Comparison of ENCODE assay signal across 10 cellular contexts in the genomic region with DNA sequence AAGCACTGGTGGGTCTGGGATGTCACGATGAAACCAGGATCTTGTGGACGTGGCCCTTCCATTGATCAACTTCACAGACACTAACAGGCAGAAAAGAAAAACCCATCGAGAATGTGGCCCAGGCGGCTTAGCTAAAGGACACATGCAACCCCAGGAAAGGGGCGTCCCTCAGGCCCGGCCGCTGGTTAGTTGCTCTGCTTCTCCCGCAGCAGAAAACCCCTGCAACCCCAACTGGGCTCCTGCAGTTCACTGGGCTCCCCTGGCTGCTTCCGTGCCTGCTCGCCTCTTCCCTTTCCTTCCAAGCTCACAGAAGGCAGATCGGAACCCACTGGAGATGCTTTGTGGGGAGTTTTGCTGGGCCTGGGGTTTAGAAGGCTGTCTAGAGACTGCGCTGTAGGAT. TPM values are rescaled to one million over a fixed set of nuclear protein-coding genes. Genes with fewer than 3 reads are reported as not detected.
DNase-seq lines count a peak whose midpoint lies in the region; ATAC-seq and TF ChIP-seq lines count a peak whose summit lies in the region.
"Had no signal": no experiment of that assay in that cellular context is flagged by ENCODE, and none has a peak within 500 bp of the region (broad histone marks: within the 10 kb centered on the region; RNA-seq: fewer than 3 reads in every experiment).

No MANE protein-coding gene starts in this region.

- peaks cover 8% of the 10 kb centered on the region for H3K4me1 Mint-ChIP-seq in activated T-cell treated with anti-CD3 and anti-CD28 coated beads, Interleukin-2, amount 50 U/mL, for 72 hours (ENCODE audit: low read depth)

- H3K27ac ChIP-seq in coronary artery, result peak overlapping the region in 1 of 2 donors; percentile 33
- no peak overlapping the region for H3K27ac ChIP-seq in muscle layer of colon (ENCODE audit: low read depth, low read length)
- peak overlapping the region in 3 of 4 donors; percentile 12 to 81 (median 63) for H3K27ac ChIP-seq in tibial nerve

- H3K4me3 ChIP-seq in coronary artery, result peak overlapping the region; percentile 89
- H3K4me3 ChIP-seq in muscle layer of colon (ENCODE audit: low read depth in 1 of 2, low read length in 2 of 2), result peak overlapping the region; percentile 69 to 95
- H3K4me3 ChIP-seq in tibial nerve, result peak overlapping the region; percentile 46 to 81 (median 68)

- peaks cover 0 to 6% of the 10 kb centered on the region in 2 donors for H3K9me3 Mint-ChIP-seq in activated T-cell treated with anti-CD3 and anti-CD28 coated beads, Interleukin-2, amount 50 U/mL, for 72 hours

- no peak for TF ChIP-seq EP300 in tibial nerve (IDR thresholded peaks at IDR 0.05)

- H3K4me3 Mint-ChIP-seq in activated T-cell treated with anti-CD3 and anti-CD28 coated beads, Interleukin-2, amount 50 U/mL, for 72 hours, result peak overlapping the region; percentile 38 to 77

- TF ChIP-seq CTCF in coronary artery (IDR thresholded peaks at IDR 0.05), result no peak
- no peak for TF ChIP-seq CTCF in tibial nerve (IDR thresholded peaks at IDR 0.05)

- H3K9ac ChIP-seq in muscle layer of colon (ENCODE audit: low read length), result no peak overlapping the region

- no peak for ATAC-seq in activated T-cell treated with anti-CD3 and anti-CD28 coated beads, Interleukin-2, amount 50 U/mL, for 72 hours (replicated peaks in 1 of 2)
- ATAC-seq in GM19452 (IDR thresholded peaks at IDR 0.05; ENCODE audit: unreplicated experiment), result no peak

- H3K27me3 Mint-ChIP-seq in activated T-cell treated with anti-CD3 and anti-CD28 coated beads, Interleukin-2, amount 50 U/mL, for 72 hours (ENCODE audit: low read depth), result peaks cover 39% of the 10 kb centered on the region

- H3K36me3 Mint-ChIP-seq in activated T-cell treated with anti-CD3 and anti-CD28 coated beads, Interleukin-2, amount 50 U/mL, for 72 hours (ENCODE audit: insufficient read depth in 2 of 2), result peaks cover 2 to 5% of the 10 kb centered on the region in 2 donors

- WGBS in tibial nerve, 2 donors, result 73 to 78% methylated on average over 12 of the region's 12 CpGs

- H3K9me3 ChIP-seq in muscle layer of colon (ENCODE audit: low read length) (no peaks in the 10 kb centered on the region), tibial nerve (peaks cover 0 to 5% (median 0%) of the 10 kb centered on the region in 4 donors)

- no peaks in the 10 kb centered on the region for H3K27me3 ChIP-seq in muscle layer of colon (ENCODE audit: control insufficient read depth in 1 of 2, insufficient read depth in 2 of 2, low read length in 2 of 2)
- no peaks in the 10 kb centered on the region for H3K27me3 ChIP-seq in tibial nerve

- H3K36me3 ChIP-seq in muscle layer of colon (ENCODE audit: insufficient read depth, low read length) (no peaks in the 10 kb centered on the region), tibial nerve (no peaks in the 10 kb centered on the region)

- peaks cover 16% of the 10 kb centered on the region for H3K4me1 ChIP-seq in muscle layer of colon (ENCODE audit: insufficient read depth, low read length)
- H3K4me1 ChIP-seq in tibial nerve, result peaks cover 0 to 20% (median 2%) of the 10 kb centered on the region in 4 donors

- H3K27ac Mint-ChIP-seq in activated T-cell treated with anti-CD3 and anti-CD28 coated beads, Interleukin-2, amount 50 U/mL, for 72 hours, result no peak overlapping the region
- H3K27ac Mint-ChIP-seq: stimulated activated memory B cell treated with anti-CD40 and anti-IgM and Interleukin-4, amounts not matched to agents 10 μg/mL and 1 μg/mL and 100 μg/mL, for 72 hours had no signal

- no peak for TF ChIP-seq POLR2A in tibial nerve (IDR thresholded peaks at IDR 0.05)

- no peak for DNase-seq in activated T-cell treated with anti-CD3 and anti-CD28 coated beads, Interleukin-2, amount 50 U/mL, for 72 hours
- DNase-seq in activated T-cell treated with anti-CD3 and anti-CD28 coated beads, Interleukin-2, amount 50 U/mL, for 1 hour, result no peak
- no peak for DNase-seq in coronary artery (ENCODE audit: low spot score)
- DNase-seq in tibial nerve (ENCODE audit: low spot score in 2 of 2), result no peak
- no peak for DNase-seq in NCI-H146 treated with DMSO at 0.1 percent for 48 hours (lab: John Stamatoyannopoulos, UW; ENCODE audit: unreplicated experiment)
- no peak for DNase-seq in effector CD4-positive, alpha-beta T cell
- DNase-seq: DND-41 had no signal

RNA-seq across cellular contexts. Expression of a gene that starts 1.1 kb away (rescaled TPM):
- total RNA-seq in activated T-cell treated with anti-CD3 and anti-CD28 coated beads, Interleukin-2, amount 50 U/mL, for 72 hours, result under 1 TPM in 1 of 2 donors, not detected in 1; 0.12 TPM
- 10 to 100 TPM; 43.0 to 70.6 (median 49.5) TPM for total RNA-seq in tibial nerve

Comparison
In these comparisons a context has a peak if more than half of its experiments do, and no peak if none do; other contexts are left out.
1. RNA of a gene that starts 1.1 kb away (total RNA-seq): 43.0 to 70.6 TPM in tibial nerve; 0.12 TPM in activated T-cell treated with anti-CD3 and anti-CD28 coated beads, Interleukin-2, amount 50 U/mL, for 72 hours; every median in the first group is over 10 times any median in the second.
2. Peak in every context shown above with its lines, with median percentiles within 50 percentile points of each other: H3K4me3 ChIP-seq.